Comparison of ENCODE assay signal across 2 cellular contexts in the genomic region with DNA sequence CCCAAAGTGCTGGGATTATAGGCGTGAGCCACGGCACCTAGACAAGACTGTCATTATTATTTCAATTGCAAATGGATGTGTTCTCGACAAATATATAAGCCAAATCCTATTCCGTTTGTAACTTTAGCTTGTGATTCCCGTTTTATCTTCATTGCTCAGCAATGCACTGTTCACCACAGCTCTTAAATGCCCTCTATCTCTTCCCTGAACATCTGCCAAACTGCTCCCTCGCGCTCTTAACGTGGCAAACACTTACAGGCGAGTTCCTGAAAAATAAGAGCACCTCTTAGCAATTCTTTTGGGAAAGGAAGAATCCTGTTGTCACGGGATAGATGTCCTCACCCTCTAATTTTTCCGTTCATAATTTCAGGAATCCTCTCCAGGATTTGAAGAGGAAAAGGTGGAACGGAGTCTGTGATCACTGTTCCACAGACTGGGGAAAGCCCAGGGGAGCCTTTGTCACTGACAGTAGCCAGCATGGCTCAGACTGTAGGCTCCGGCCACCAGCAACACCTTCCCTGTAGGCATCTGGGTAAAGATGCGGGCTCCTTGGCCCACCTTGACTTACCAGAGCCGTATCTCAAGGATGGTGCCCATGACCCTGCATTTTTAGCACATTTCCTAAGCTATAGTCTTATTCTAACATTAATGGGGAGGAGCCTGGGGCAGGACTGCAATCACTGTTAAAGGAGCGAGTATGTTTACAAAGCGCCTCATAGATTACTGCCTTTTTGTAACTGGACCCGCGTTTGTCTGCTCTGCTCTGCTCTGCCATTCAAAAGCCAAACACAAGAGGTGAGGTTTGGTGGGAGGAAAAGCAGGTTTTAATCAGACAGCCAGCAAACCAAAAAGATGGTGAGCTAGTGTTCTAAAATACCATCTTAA.
TF ChIP-seq lines count a peak whose summit lies in the region.

No MANE protein-coding gene starts in this region.

TF ChIP-seq in GM23338, 12 proteins besides CTCF, POLR2A, EP300 and RAD21 (continues in another document):
- TF ChIP-seq ZNF114 (CRISPR knock-in tag; IDR thresholded peaks at IDR 0.05), result no peak
- no peak for TF ChIP-seq EZH2phosphoT487 (IDR thresholded peaks at IDR 0.05; ENCODE audit: unreplicated experiment)
- TF ChIP-seq, protein P1, sequence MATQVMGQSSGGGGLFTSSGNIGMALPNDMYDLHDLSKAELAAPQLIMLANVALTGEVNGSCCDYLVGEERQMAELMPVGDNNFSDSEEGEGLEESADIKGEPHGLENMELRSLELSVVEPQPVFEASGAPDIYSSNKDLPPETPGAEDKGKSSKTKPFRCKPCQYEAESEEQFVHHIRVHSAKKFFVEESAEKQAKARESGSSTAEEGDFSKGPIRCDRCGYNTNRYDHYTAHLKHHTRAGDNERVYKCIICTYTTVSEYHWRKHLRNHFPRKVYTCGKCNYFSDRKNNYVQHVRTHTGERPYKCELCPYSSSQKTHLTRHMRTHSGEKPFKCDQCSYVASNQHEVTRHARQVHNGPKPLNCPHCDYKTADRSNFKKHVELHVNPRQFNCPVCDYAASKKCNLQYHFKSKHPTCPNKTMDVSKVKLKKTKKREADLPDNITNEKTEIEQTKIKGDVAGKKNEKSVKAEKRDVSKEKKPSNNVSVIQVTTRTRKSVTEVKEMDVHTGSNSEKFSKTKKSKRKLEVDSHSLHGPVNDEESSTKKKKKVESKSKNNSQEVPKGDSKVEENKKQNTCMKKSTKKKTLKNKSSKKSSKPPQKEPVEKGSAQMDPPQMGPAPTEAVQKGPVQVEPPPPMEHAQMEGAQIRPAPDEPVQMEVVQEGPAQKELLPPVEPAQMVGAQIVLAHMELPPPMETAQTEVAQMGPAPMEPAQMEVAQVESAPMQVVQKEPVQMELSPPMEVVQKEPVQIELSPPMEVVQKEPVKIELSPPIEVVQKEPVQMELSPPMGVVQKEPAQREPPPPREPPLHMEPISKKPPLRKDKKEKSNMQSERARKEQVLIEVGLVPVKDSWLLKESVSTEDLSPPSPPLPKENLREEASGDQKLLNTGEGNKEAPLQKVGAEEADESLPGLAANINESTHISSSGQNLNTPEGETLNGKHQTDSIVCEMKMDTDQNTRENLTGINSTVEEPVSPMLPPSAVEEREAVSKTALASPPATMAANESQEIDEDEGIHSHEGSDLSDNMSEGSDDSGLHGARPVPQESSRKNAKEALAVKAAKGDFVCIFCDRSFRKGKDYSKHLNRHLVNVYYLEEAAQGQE (IDR thresholded peaks at IDR 0.05; ENCODE audit: unreplicated experiment), result no peak
- no peak for TF ChIP-seq EZH2 (IDR thresholded peaks at IDR 0.05; ENCODE audit: low read depth, unreplicated experiment)
- TF ChIP-seq ZNF331 (CRISPR knock-in tag; IDR thresholded peaks at IDR 0.05; ENCODE audit: low read depth), result no peak
- TF ChIP-seq STAT1 (IDR thresholded peaks at IDR 0.05; ENCODE audit: unreplicated experiment), result no peak
- TF ChIP-seq, protein P2, sequence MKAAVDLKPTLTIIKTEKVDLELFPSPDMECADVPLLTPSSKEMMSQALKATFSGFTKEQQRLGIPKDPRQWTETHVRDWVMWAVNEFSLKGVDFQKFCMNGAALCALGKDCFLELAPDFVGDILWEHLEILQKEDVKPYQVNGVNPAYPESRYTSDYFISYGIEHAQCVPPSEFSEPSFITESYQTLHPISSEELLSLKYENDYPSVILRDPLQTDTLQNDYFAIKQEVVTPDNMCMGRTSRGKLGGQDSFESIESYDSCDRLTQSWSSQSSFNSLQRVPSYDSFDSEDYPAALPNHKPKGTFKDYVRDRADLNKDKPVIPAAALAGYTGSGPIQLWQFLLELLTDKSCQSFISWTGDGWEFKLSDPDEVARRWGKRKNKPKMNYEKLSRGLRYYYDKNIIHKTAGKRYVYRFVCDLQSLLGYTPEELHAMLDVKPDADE (IDR thresholded peaks at IDR 0.05), result no peak
- no peak for TF ChIP-seq CREB1 (CRISPR knock-in tag; IDR thresholded peaks at IDR 0.05; ENCODE audit: low read depth)
- TF ChIP-seq JUNB (IDR thresholded peaks at IDR 0.05; ENCODE audit: unreplicated experiment), result no peak
- no peak for TF ChIP-seq POLR2AphosphoS5 (IDR thresholded peaks at IDR 0.05; ENCODE audit: low read depth)

TF ChIP-seq in K562, 482 proteins besides CTCF, POLR2A, EP300 and RAD21:
- TF ChIP-seq ARID1B (IDR thresholded peaks at IDR 0.05), result peak; percentile 36; the same call in 1 of the 2 replicates
- TF ChIP-seq GATA2 (CRISPR knock-in tag; IDR thresholded peaks at IDR 0.05), result peak; percentile 42; the same call in 1 of the 2 replicates
- TF ChIP-seq TCF3 (CRISPR knock-in tag; IDR thresholded peaks at IDR 0.05), result peak; percentile 69
- TF ChIP-seq ZNF717 (CRISPR knock-in tag; IDR thresholded peaks at IDR 0.05), result no peak
- no peak for TF ChIP-seq XRCC4 (IDR thresholded peaks at IDR 0.05; ENCODE audit: extremely low read depth, insufficient read depth, insufficient read length)
- peak; percentile 65 for TF ChIP-seq CBFA2T3 (IDR thresholded peaks at IDR 0.05)
- TF ChIP-seq MYNN (IDR thresholded peaks at IDR 0.05), result peak; percentile 95
- TF ChIP-seq MYNN (CRISPR knock-in tag; IDR thresholded peaks at IDR 0.05), result peak; percentile 26; the same call in 1 of the 2 replicates
- 0 out of 2 replicates have a peak, but pooled peaks have one; percentile 24 for TF ChIP-seq NFIC (IDR thresholded peaks at IDR 0.05)
- TF ChIP-seq TAL1 (IDR thresholded peaks at IDR 0.05), result peak; percentile 42
- no peak for TF ChIP-seq ZNF561 (CRISPR knock-in tag; conservative IDR thresholded peaks at IDR 0.05)
- TF ChIP-seq TEAD4 (IDR thresholded peaks at IDR 0.05; ENCODE audit: low read length), result peak; percentile 69; the same call in 1 of the 2 replicates
- TF ChIP-seq TEAD4 (CRISPR knock-in tag; IDR thresholded peaks at IDR 0.05; ENCODE audit: borderline replicate concordance), result no peak
- TF ChIP-seq, protein P3, sequence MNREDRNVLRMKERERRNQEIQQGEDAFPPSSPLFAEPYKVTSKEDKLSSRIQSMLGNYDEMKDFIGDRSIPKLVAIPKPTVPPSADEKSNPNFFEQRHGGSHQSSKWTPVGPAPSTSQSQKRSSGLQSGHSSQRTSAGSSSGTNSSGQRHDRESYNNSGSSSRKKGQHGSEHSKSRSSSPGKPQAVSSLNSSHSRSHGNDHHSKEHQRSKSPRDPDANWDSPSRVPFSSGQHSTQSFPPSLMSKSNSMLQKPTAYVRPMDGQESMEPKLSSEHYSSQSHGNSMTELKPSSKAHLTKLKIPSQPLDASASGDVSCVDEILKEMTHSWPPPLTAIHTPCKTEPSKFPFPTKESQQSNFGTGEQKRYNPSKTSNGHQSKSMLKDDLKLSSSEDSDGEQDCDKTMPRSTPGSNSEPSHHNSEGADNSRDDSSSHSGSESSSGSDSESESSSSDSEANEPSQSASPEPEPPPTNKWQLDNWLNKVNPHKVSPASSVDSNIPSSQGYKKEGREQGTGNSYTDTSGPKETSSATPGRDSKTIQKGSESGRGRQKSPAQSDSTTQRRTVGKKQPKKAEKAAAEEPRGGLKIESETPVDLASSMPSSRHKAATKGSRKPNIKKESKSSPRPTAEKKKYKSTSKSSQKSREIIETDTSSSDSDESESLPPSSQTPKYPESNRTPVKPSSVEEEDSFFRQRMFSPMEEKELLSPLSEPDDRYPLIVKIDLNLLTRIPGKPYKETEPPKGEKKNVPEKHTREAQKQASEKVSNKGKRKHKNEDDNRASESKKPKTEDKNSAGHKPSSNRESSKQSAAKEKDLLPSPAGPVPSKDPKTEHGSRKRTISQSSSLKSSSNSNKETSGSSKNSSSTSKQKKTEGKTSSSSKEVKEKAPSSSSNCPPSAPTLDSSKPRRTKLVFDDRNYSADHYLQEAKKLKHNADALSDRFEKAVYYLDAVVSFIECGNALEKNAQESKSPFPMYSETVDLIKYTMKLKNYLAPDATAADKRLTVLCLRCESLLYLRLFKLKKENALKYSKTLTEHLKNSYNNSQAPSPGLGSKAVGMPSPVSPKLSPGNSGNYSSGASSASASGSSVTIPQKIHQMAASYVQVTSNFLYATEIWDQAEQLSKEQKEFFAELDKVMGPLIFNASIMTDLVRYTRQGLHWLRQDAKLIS (CRISPR knock-in tag; IDR thresholded peaks at IDR 0.05), result no peak
- peak; percentile 27; the same call in 1 of the 2 replicates for TF ChIP-seq CBFA2T2 (conservative IDR thresholded peaks at IDR 0.05)
